ENCODE assay signal across 8 cellular contexts in the genomic region with DNA sequence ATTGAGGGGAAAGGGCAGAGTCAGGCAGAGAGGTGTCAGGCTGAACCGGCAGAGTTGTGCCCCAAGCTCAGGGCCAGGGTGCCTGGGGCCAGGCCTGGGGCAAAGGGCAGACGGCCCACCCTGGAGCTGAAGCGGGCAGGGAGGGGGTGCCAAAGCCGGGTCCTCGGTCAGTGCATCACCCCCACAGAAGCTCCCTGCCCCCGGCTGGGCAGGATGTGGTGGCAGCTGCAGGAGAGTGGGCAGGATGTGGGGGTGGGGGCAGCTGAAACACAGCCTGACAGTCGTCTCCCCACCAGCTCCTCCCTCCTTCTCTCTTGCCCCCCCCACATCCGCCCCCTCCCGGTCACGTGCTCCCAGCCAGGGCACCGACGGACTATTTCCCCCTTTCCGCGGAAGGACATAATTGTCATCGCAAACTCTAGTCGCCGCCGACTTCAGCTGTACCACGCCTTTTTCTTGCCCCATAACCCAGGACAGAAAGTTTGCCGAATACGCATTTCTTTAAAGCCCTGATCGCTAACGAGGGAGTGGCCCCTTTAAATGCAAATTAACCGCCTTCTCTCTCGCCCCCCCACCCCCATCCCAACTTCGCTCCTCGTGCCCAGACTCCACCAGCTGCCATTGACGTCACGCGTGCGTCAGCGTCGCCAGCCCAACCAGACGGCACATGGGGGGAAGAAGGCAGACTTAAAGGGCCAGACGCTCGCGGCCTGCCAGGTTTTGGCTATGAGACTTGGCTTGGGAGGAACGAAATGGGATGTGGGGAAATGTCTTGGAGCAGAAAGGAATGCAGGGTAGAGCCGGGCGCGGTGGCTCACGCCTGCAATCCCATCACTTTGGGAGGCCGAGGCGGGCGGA. TPM values are rescaled to one million over a fixed set of nuclear protein-coding genes. Genes with fewer than 3 reads are reported as not detected.
DNase-seq lines count a peak whose midpoint lies in the region; ATAC-seq and TF ChIP-seq lines count a peak whose summit lies in the region.

No MANE protein-coding gene starts in this region.

- H3K36me3 ChIP-seq in ACC112 (ENCODE audit: insufficient read depth, low read length), result no peaks in the 10 kb centered on the region
- H3K36me3 ChIP-seq in kidney epithelial cell (ENCODE audit: control insufficient read depth, insufficient read depth, low read length), result no peaks in the 10 kb centered on the region

- DNase-seq in NCI-H510A (lab: John Stamatoyannopoulos, UW) (peak; percentile 99), cerebellum (ENCODE audit: low spot score) (peak; percentile 96), kidney epithelial cell (ENCODE audit: low read depth) (peak; percentile 95)
- DNase-seq in activated CD4-positive, alpha-beta T cell treated with anti-CD3 and anti-CD28 coated beads for 24 hours (ENCODE audit: low read depth in 2 of 2), result peak; percentile 96 to 97
- DNase-seq in stimulated activated CD4-positive, alpha-beta T cell treated with anti-CD3 and anti-CD28 coated beads, Interleukin-15, amount 100 ng/mL, for 1 hour (ENCODE audit: low read depth in 1 of 2, low spot score in 1 of 2), result peak; percentile 92 to 95

- peak overlapping the region; percentile 25 for H2AFZ ChIP-seq in ACC112 (ENCODE audit: low read length, unreplicated experiment)

- peak overlapping the region; percentile 98 for H3K27ac ChIP-seq in ACC112 (ENCODE audit: low read depth, low read length)

- H3K4me3 ChIP-seq in ACC112 (ENCODE audit: low read depth, low read length) (peak overlapping the region; percentile 65), kidney epithelial cell (ENCODE audit: low read depth, low read length) (peak overlapping the region; percentile 7)

- TF ChIP-seq CTCF in kidney epithelial cell (IDR thresholded peaks at IDR 0.05; ENCODE audit: insufficient read depth, low read length, poor library complexity, severe bottlenecking), result no peak

- peaks cover 43% of the 10 kb centered on the region for H3K4me1 ChIP-seq in ACC112 (ENCODE audit: control insufficient read depth, insufficient read depth, low read length, unreplicated experiment)

- H3K27me3 ChIP-seq in ACC112 (ENCODE audit: insufficient read depth, low read length) (no peaks in the 10 kb centered on the region), kidney epithelial cell (ENCODE audit: control insufficient read depth, insufficient read depth, low read length) (no peaks in the 10 kb centered on the region)

- ATAC-seq in GM18909 (IDR thresholded peaks at IDR 0.05; ENCODE audit: poor library complexity, unreplicated experiment) (peak; percentile 41), HG03354 (IDR thresholded peaks at IDR 0.05; ENCODE audit: poor library complexity, severe bottlenecking, unreplicated experiment) (peak; percentile 48)

- peaks cover 5% of the 10 kb centered on the region for H3K79me2 ChIP-seq in ACC112 (ENCODE audit: control insufficient read depth, insufficient read depth, low read length, unreplicated experiment)

RNA-seq across cellular contexts. Expression of a gene that starts 4.5 kb away (rescaled TPM):
- total RNA-seq in cerebellum (6.5 TPM), kidney epithelial cell (16.6 and 22.0 TPM in 2 replicates)

Comparison
In these comparisons a context has a peak if more than half of its experiments do, and no peak if none do; other contexts are left out.
1. Peak in every context shown above with its lines: DNase-seq, ATAC-seq, H3K4me3 ChIP-seq and H3K27ac ChIP-seq.